ENCODE assay signal across 9 cellular contexts in the genomic region with DNA sequence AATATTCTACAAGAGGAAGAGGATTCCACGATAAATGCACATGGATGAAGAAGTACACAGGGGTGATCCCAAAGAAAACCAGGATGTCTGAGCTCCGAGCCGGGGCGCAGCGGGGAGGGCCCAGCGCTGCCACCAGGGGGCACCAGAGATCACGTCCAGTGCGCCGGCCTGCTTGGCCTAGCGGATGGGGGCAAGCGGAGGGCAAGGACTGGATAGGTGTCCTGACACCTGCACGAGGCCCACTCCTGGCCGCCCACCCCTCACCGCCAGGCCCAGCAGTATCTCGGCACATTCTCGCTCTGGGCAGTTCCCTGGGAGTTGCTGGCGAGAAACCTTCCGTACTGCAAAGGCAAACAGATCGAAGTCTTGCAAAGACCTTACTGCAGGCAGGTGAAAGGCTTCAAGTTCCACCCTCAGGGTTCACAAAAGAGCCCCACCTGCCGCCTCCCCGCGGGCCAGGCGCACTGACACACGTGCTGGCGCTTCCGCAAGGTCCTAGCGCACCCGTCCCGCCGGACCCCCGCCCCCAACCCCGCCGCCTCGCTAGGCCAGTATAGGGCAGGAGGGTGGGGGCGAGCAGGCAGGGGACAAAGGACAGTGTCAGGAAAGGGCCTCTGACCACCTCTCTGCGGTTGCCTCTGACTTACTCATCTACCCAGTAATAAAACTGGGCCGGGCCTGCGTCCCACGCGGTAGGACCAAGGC. TPM values are rescaled to one million over a fixed set of nuclear protein-coding genes. Genes with fewer than 3 reads are reported as not detected.
DNase-seq lines count a peak whose midpoint lies in the region; ATAC-seq, FAIRE-seq and TF ChIP-seq lines count a peak whose summit lies in the region.
"Had no signal": no experiment of that assay in that cellular context is flagged by ENCODE, and none has a peak within 500 bp of the region (broad histone marks: within the 10 kb centered on the region; RNA-seq: fewer than 3 reads in every experiment).

No MANE protein-coding gene starts in this region.

- H3K4me3 Mint-ChIP-seq in activated naive CD8-positive, alpha-beta T cell treated with anti-CD3 and anti-CD28 coated beads, Interleukin-2, amount 50 U/mL, for 24 hours, result no peak overlapping the region
- H3K4me3 Mint-ChIP-seq: T-helper 1 cell treated with Interleukin-12 subunit alpha and Interleukin-12 subunit beta and Interleukin-4 antibody, amounts not matched to agents 30 μg/mL and 1 μg/mL, for 36 hours had no signal

- TF ChIP-seq CTCF in retinal pigment epithelial cell (conservative IDR thresholded peaks at IDR 0.05; ENCODE audit: low read depth, low read length), result peak; percentile 97

- peak; percentile 82 for ATAC-seq in SK-N-SH treated with all-trans-retinoic acid at 6 μM for 48 hours
- no peak for ATAC-seq in activated naive CD8-positive, alpha-beta T cell treated with anti-CD3 and anti-CD28 coated beads, Interleukin-2, amount 50 U/mL, for 24 hours
- ATAC-seq in left ventricle myocardium superior, result peak; percentile 67
- no peak for ATAC-seq in HG03520 (IDR thresholded peaks at IDR 0.05; ENCODE audit: unreplicated experiment)

- intact Hi-C loops in left ventricle myocardium superior (cut with micrococcal nuclease), result loop anchor here (10.0 kb wide), 1 partner anchor 145 kb away; no protein-coding TSS in a partner anchor

- FAIRE-seq in HTR-8/SVneo (lab: Jason Lieb, UNC), result peak; percentile 91

- H3K27me3 Mint-ChIP-seq in activated naive CD8-positive, alpha-beta T cell treated with anti-CD3 and anti-CD28 coated beads, Interleukin-2, amount 50 U/mL, for 24 hours, result peaks cover 38% of the 10 kb centered on the region

- peak; percentile 78 for DNase-seq in COLO668 (lab: John Stamatoyannopoulos, UW; ENCODE audit: unreplicated experiment)
- DNase-seq in HTR-8/SVneo (ENCODE audit: insufficient read length, low spot score), result peak; percentile 72
- DNase-seq in activated naive CD8-positive, alpha-beta T cell treated with anti-CD3 and anti-CD28 coated beads, Interleukin-2, amount 50 U/mL, for 24 hours, result peak; percentile 85
- peak; percentile 86 for DNase-seq in left ventricle myocardium superior
- DNase-seq in retinal pigment epithelial cell (ENCODE audit: low read depth), result no peak
- DNase-seq in NCI-H1048 (lab: John Stamatoyannopoulos, UW), result no peak

- no peaks in the 10 kb centered on the region for H3K9me3 Mint-ChIP-seq in activated naive CD8-positive, alpha-beta T cell treated with anti-CD3 and anti-CD28 coated beads, Interleukin-2, amount 50 U/mL, for 24 hours
- H3K9me3 Mint-ChIP-seq: T-helper 1 cell treated with Interleukin-12 subunit alpha and Interleukin-12 subunit beta and Interleukin-4 antibody, amounts not matched to agents 30 μg/mL and 1 μg/mL, for 36 hours had no signal

- peaks cover 11% of the 10 kb centered on the region for H3K4me1 Mint-ChIP-seq in activated naive CD8-positive, alpha-beta T cell treated with anti-CD3 and anti-CD28 coated beads, Interleukin-2, amount 50 U/mL, for 24 hours

- H3K27ac Mint-ChIP-seq in activated naive CD8-positive, alpha-beta T cell treated with anti-CD3 and anti-CD28 coated beads, Interleukin-2, amount 50 U/mL, for 24 hours, result no peak overlapping the region
- H3K27ac Mint-ChIP-seq: T-helper 1 cell treated with Interleukin-12 subunit alpha and Interleukin-12 subunit beta and Interleukin-4 antibody, amounts not matched to agents 30 μg/mL and 1 μg/mL, for 36 hours had no signal

- no peak overlapping the region for H3K4me3 ChIP-seq in retinal pigment epithelial cell (ENCODE audit: low read length)

- H3K36me3 Mint-ChIP-seq in activated naive CD8-positive, alpha-beta T cell treated with anti-CD3 and anti-CD28 coated beads, Interleukin-2, amount 50 U/mL, for 24 hours (ENCODE audit: low read depth), result no peaks in the 10 kb centered on the region

TF ChIP-seq in SK-N-SH treated with all-trans-retinoic acid at 6 μM for 48 hours, 23 proteins besides CTCF, POLR2A, EP300 and RAD21:
- TF ChIP-seq ZC3H10 (CRISPR knock-in tag; IDR thresholded peaks at IDR 0.05) (no peak), SNAI2 (CRISPR knock-in tag; IDR thresholded peaks at IDR 0.05) (no peak)
- TF ChIP-seq, protein P1, sequence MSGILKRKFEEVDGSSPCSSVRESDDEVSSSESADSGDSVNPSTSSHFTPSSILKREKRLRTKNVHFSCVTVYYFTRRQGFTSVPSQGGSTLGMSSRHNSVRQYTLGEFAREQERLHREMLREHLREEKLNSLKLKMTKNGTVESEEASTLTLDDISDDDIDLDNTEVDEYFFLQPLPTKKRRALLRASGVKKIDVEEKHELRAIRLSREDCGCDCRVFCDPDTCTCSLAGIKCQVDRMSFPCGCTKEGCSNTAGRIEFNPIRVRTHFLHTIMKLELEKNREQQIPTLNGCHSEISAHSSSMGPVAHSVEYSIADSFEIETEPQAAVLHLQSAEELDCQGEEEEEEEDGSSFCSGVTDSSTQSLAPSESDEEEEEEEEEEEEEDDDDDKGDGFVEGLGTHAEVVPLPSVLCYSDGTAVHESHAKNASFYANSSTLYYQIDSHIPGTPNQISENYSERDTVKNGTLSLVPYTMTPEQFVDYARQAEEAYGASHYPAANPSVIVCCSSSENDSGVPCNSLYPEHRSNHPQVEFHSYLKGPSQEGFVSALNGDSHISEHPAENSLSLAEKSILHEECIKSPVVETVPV (CRISPR knock-in tag; IDR thresholded peaks at IDR 0.05), result no peak

RNA-seq across cellular contexts. Expression of gene ANKRD63, which starts 3.3 kb away (rescaled TPM):
- total RNA-seq in left ventricle myocardium superior, result 1.0 TPM

RNA-seq across cellular contexts. Expression of gene PLCB2, which starts 28.1 kb away (rescaled TPM):
- 7.5 TPM for total RNA-seq in left ventricle myocardium superior

RNA-seq across cellular contexts. Expression of gene PAK6, which starts 40.7 kb away (rescaled TPM):
- total RNA-seq in left ventricle myocardium superior, result 11.1 TPM

RNA-seq across cellular contexts. Expression of gene INAFM2, which starts 43.9 kb away (rescaled TPM):
- total RNA-seq in left ventricle myocardium superior, result 55.8 TPM

Comparison
In these comparisons a context has a peak if more than half of its experiments do, and no peak if none do; other contexts are left out.
1. DNase-seq: peak in COLO668 (single experiment), HTR-8/SVneo (single experiment), activated naive CD8-positive, alpha-beta T cell treated with anti-CD3 and anti-CD28 coated beads, Interleukin-2, amount 50 U/mL, for 24 hours (single experiment) and left ventricle myocardium superior (single experiment); none in retinal pigment epithelial cell (single experiment) and NCI-H1048 (single experiment).
2. ATAC-seq: peak in SK-N-SH treated with all-trans-retinoic acid at 6 μM for 48 hours (single experiment) and left ventricle myocardium superior (single experiment); none in activated naive CD8-positive, alpha-beta T cell treated with anti-CD3 and anti-CD28 coated beads, Interleukin-2, amount 50 U/mL, for 24 hours (single experiment) and HG03520 (single experiment).